8 cellular contexts compared by ENCODE assay signal in the genomic region with DNA sequence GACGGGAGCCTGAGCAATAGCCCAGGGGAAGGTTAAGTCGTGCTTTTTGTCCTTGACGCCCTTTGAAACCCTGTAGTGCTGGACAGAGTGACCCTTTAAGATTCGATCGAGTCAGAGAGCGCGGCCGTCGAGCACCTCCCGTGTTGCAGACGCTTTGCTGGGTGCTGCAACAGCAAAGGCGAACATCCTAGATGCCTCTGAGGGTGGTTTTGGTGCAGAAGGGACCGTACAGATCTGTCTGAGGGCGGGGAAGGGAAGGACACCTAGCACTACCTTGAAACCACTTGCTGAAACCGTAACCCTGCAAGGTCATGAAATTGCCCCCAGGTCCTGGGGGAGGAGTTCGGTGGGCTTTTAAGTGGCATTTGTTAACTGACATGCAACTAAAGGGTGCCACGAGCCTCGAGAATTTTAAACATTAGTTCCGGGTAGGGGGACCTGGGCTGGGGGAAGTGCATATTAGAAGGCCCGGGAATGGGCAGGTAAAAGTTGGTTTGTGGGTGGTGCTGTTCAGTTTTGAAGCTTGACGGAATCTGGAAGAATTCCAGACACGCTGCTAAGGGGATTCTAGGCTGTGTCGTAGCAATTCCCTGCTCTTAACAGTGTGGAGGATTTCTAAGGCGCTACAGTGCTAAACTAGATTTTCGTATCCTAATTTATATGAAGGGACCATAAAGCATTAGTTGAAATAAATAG. TPM values are rescaled to one million over a fixed set of nuclear protein-coding genes. Genes with fewer than 3 reads are reported as not detected.
DNase-seq lines count a peak whose midpoint lies in the region; ATAC-seq and TF ChIP-seq lines count a peak whose summit lies in the region.

No MANE protein-coding gene starts in this region.

- H3K79me2 ChIP-seq in parathyroid adenoma: peaks cover 45% of the 10 kb centered on the region

- H3K9me3 ChIP-seq in Peyer's patch (no peaks in the 10 kb centered on the region), esophagus squamous epithelium (no peaks in the 10 kb centered on the region), parathyroid adenoma (ENCODE audit: control insufficient read depth, low read length) (no peaks in the 10 kb centered on the region)

- peaks cover 72% of the 10 kb centered on the region for H3K4me1 Mint-ChIP-seq in activated naive CD4-positive, alpha-beta T cell treated with anti-CD3 and anti-CD28 coated beads, Interleukin-2, amount 50 U/mL, for 24 hours
- H3K4me1 Mint-ChIP-seq in activated naive CD4-positive, alpha-beta T cell treated with anti-CD3 and anti-CD28 coated beads for 36 hours (ENCODE audit: low read depth): peaks cover 62% of the 10 kb centered on the region

- H3K27ac ChIP-seq in Peyer's patch (peak overlapping the region; percentile 83 to 88 (median 85)), esophagus squamous epithelium (peak overlapping the region; percentile 88 to 94 (median 90)), parathyroid adenoma (peak overlapping the region; percentile 86)

- peak overlapping the region; percentile 91 for H2AFZ ChIP-seq in parathyroid adenoma

- H3K4me3 ChIP-seq in Peyer's patch (peak overlapping the region; percentile 75 to 91 (median 84)), esophagus squamous epithelium (peak overlapping the region; percentile 75 to 94 (median 84)), parathyroid adenoma (ENCODE audit: low read depth, low read length) (peak overlapping the region; percentile 85)

- DNase-seq in activated naive CD4-positive, alpha-beta T cell treated with anti-CD3 and anti-CD28 coated beads for 36 hours: no peak
- DNase-seq in Peyer's patch: no peak
- no peak for DNase-seq in esophagus squamous epithelium (lab: John Stamatoyannopoulos, UW)
- DNase-seq in NCI-H1694 treated with DMSO at 0.1 percent for 48 hours (lab: John Stamatoyannopoulos, UW): no peak
- no peak for DNase-seq in effector CD4-positive, alpha-beta T cell

- H3K36me3 Mint-ChIP-seq in activated naive CD4-positive, alpha-beta T cell treated with anti-CD3 and anti-CD28 coated beads, Interleukin-2, amount 50 U/mL, for 24 hours: peaks cover 9% of the 10 kb centered on the region
- H3K36me3 Mint-ChIP-seq in activated naive CD4-positive, alpha-beta T cell treated with anti-CD3 and anti-CD28 coated beads for 36 hours (ENCODE audit: low read depth): peaks cover 20% of the 10 kb centered on the region

- H3K9me3 Mint-ChIP-seq in activated naive CD4-positive, alpha-beta T cell treated with anti-CD3 and anti-CD28 coated beads, Interleukin-2, amount 50 U/mL, for 24 hours: no peaks in the 10 kb centered on the region
- no peaks in the 10 kb centered on the region for H3K9me3 Mint-ChIP-seq in activated naive CD4-positive, alpha-beta T cell treated with anti-CD3 and anti-CD28 coated beads for 36 hours

- H3K27me3 Mint-ChIP-seq in activated naive CD4-positive, alpha-beta T cell treated with anti-CD3 and anti-CD28 coated beads, Interleukin-2, amount 50 U/mL, for 24 hours: no peaks in the 10 kb centered on the region
- no peaks in the 10 kb centered on the region for H3K27me3 Mint-ChIP-seq in activated naive CD4-positive, alpha-beta T cell treated with anti-CD3 and anti-CD28 coated beads for 36 hours (ENCODE audit: low read depth)

- intact Hi-C loops in activated naive CD4-positive, alpha-beta T cell treated with anti-CD3 and anti-CD28 coated beads for 36 hours (cut with micrococcal nuclease): loop anchor here (1.0 to 2.0 kb wide), 3 partner anchors 30 to 310 kb away; a partner anchor contains a TSS
- intact Hi-C loops in esophagus squamous epithelium (cut with DNase I): no loop called here

- H3K4me1 ChIP-seq in Peyer's patch: peaks cover 0 to 59% (median 6%) of the 10 kb centered on the region in 4 donors
- H3K4me1 ChIP-seq in esophagus squamous epithelium: peaks cover 9 to 80% (median 17%) of the 10 kb centered on the region in 3 donors
- peaks cover 20% of the 10 kb centered on the region for H3K4me1 ChIP-seq in parathyroid adenoma

- H3K4me3 Mint-ChIP-seq in activated naive CD4-positive, alpha-beta T cell treated with anti-CD3 and anti-CD28 coated beads, Interleukin-2, amount 50 U/mL, for 24 hours: no peak overlapping the region
- no peak overlapping the region for H3K4me3 Mint-ChIP-seq in activated naive CD4-positive, alpha-beta T cell treated with anti-CD3 and anti-CD28 coated beads for 36 hours

- peak; percentile 8 for ATAC-seq in HG02763 (IDR thresholded peaks at IDR 0.05; ENCODE audit: unreplicated experiment)

- no peak for TF ChIP-seq CTCF in Peyer's patch (IDR thresholded peaks at IDR 0.05)
- no peak for TF ChIP-seq CTCF in esophagus squamous epithelium (IDR thresholded peaks at IDR 0.05)
- no peak for TF ChIP-seq CTCF in parathyroid adenoma (IDR thresholded peaks at IDR 0.05)

- H3K36me3 ChIP-seq in Peyer's patch (no peaks in the 10 kb centered on the region), esophagus squamous epithelium (peaks cover 0 to 24% (median 0%) of the 10 kb centered on the region in 3 donors), parathyroid adenoma (ENCODE audit: control insufficient read depth, insufficient read depth, low read length) (no peaks in the 10 kb centered on the region)

- CTCF ChIA-PET in activated naive CD4-positive, alpha-beta T cell treated with anti-CD3 and anti-CD28 coated beads for 36 hours (lab: Charles Lee): interaction anchor here (1.3 kb wide), 1 partner anchor 263 kb away, joined by 5 read pairs; no protein-coding TSS in a partner anchor

- H3K4me2 ChIP-seq in parathyroid adenoma (ENCODE audit: low read length): peak overlapping the region; percentile 84

- 1 to 7% methylated on average over 11 to 13 of the region's 25 CpGs for WGBS in esophagus squamous epithelium, 2 donors

- no peaks in the 10 kb centered on the region for H3K27me3 ChIP-seq in Peyer's patch
- H3K27me3 ChIP-seq in esophagus squamous epithelium: no peaks in the 10 kb centered on the region
- H3K27me3 ChIP-seq in parathyroid adenoma (ENCODE audit: control insufficient read depth, insufficient read depth, low read length): no peaks in the 10 kb centered on the region

- peak overlapping the region; percentile 64 for H3K27ac Mint-ChIP-seq in activated naive CD4-positive, alpha-beta T cell treated with anti-CD3 and anti-CD28 coated beads, Interleukin-2, amount 50 U/mL, for 24 hours
- H3K27ac Mint-ChIP-seq in activated naive CD4-positive, alpha-beta T cell treated with anti-CD3 and anti-CD28 coated beads for 36 hours: no peak overlapping the region

- TF ChIP-seq POLR2A in Peyer's patch (IDR thresholded peaks at IDR 0.05) (no peak), esophagus squamous epithelium (IDR thresholded peaks at IDR 0.05) (no peak)

- peak overlapping the region; percentile 56 for H3K9ac ChIP-seq in parathyroid adenoma

RNA-seq across cellular contexts. Expression of a gene that starts 0.8 kb away (rescaled TPM):
- 100 to 1,000 TPM; 287 to 290 TPM for total RNA-seq in activated naive CD4-positive, alpha-beta T cell treated with anti-CD3 and anti-CD28 coated beads for 36 hours
- total RNA-seq in Peyer's patch (100 to 1,000 TPM; 306 to 448 (median 398) TPM), esophagus squamous epithelium (100 to 1,000 TPM; 190 to 380 (median 339) TPM)

RNA-seq across cellular contexts. Expression of a gene that starts 1.0 kb away (rescaled TPM):
- total RNA-seq in activated naive CD4-positive, alpha-beta T cell treated with anti-CD3 and anti-CD28 coated beads for 36 hours: 1 to 10 TPM; 6.4 to 7.7 TPM
- total RNA-seq in Peyer's patch: 10 to 100 TPM in 3 of 4 donors, 1 to 10 TPM in 1; 8.9 to 25.6 (median 11.8) TPM
- 1 to 10 TPM; 5.3 to 9.6 (median 6.4) TPM for total RNA-seq in esophagus squamous epithelium

RNA-seq across cellular contexts. Expression of a gene that starts 29.5 kb away (rescaled TPM):
- total RNA-seq in activated naive CD4-positive, alpha-beta T cell treated with anti-CD3 and anti-CD28 coated beads for 36 hours: 10 to 100 TPM; 12.6 to 12.8 TPM
- 10 to 100 TPM in 1 of 4 donors, 1 to 10 TPM in 3; 5.1 to 22.3 (median 7.1) TPM for total RNA-seq in Peyer's patch
- 1 to 10 TPM; 2.6 to 5.1 (median 3.6) TPM for total RNA-seq in esophagus squamous epithelium
